9 cellular contexts compared by ENCODE assay signal in the genomic region with DNA sequence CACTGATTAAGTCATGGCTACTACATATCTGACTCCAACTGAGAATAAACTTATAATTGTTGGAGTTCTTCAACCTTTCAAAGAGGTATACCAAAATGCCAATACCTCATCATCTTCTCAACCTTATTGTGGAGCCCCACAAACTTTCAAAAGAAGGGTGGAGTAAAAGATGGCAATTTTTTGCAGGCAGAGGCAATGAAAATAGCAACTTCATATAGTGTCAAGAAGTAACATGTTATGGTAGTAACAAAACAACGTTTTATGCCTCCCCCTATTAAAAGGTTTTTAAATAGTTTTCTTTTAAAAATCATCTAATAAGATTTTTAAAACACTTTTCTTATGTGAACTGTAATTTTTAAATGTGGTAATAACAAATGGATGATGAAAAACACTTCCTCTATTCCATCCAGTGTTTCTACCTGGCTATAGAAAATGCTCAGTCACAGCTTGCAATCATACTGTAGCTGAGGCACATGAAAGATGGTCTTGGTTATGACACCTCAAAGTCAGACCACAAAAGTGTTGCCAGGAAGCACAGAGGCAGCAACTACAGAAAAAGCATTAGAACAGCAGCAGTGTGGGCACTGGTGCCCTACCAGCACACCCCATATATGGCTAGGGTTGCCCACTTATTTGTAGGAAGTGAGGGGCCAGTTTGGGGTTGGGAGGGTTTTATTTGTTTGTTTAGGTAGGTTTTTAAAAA. TPM values are rescaled to one million over a fixed set of nuclear protein-coding genes. Genes with fewer than 3 reads are reported as not detected.
DNase-seq lines count a peak whose midpoint lies in the region; ATAC-seq and TF ChIP-seq lines count a peak whose summit lies in the region.
"Had no signal": no experiment of that assay in that cellular context is flagged by ENCODE, and none has a peak within 500 bp of the region (broad histone marks: within the 10 kb centered on the region; RNA-seq: fewer than 3 reads in every experiment).

No MANE protein-coding gene starts in this region.

- TF ChIP-seq POLR2A in NB4 (IDR thresholded peaks at IDR 0.05; ENCODE audit: extremely low read depth, insufficient read length): no peak

- no peaks in the 10 kb centered on the region for H3K27me3 Mint-ChIP-seq in activated naive CD8-positive, alpha-beta T cell treated with anti-CD3 and anti-CD28 coated beads for 36 hours

- H3K9me3 ChIP-seq in WERI-Rb-1 (ENCODE audit: severe bottlenecking): no peaks in the 10 kb centered on the region

- H3K4me1 Mint-ChIP-seq in activated naive CD8-positive, alpha-beta T cell treated with anti-CD3 and anti-CD28 coated beads for 36 hours: peaks cover 54% of the 10 kb centered on the region

- H3K4me3 Mint-ChIP-seq in activated naive CD8-positive, alpha-beta T cell treated with anti-CD3 and anti-CD28 coated beads for 36 hours: no peak overlapping the region

- no peaks in the 10 kb centered on the region for H3K27me3 ChIP-seq in WERI-Rb-1 (ENCODE audit: insufficient read depth, low read depth, severe bottlenecking)

- no peaks in the 10 kb centered on the region for H3K9me3 Mint-ChIP-seq in activated naive CD8-positive, alpha-beta T cell treated with anti-CD3 and anti-CD28 coated beads for 36 hours

- TF ChIP-seq CTCF in NB4 (IDR thresholded peaks at IDR 0.05; ENCODE audit: low read depth, low read length) (no peak), WERI-Rb-1 (IDR thresholded peaks at IDR 0.05; ENCODE audit: low read depth, low read length) (no peak)

- ATAC-seq in GM18858 (IDR thresholded peaks at IDR 0.05; ENCODE audit: unreplicated experiment) (peak; percentile 99), HG02571 (IDR thresholded peaks at IDR 0.05; ENCODE audit: unreplicated experiment) (peak; percentile 97)

- no peaks in the 10 kb centered on the region for H3K36me3 ChIP-seq in WERI-Rb-1

- H3K36me3 Mint-ChIP-seq in activated naive CD8-positive, alpha-beta T cell treated with anti-CD3 and anti-CD28 coated beads for 36 hours: peaks cover 1% of the 10 kb centered on the region

- no peak overlapping the region for H3K4me3 ChIP-seq in NB4 (ENCODE audit: low read depth, low read length)
- no peak overlapping the region for H3K4me3 ChIP-seq in WERI-Rb-1 (ENCODE audit: low read depth, low read length)

- peak overlapping the region; percentile 77 for H3K27ac Mint-ChIP-seq in activated naive CD8-positive, alpha-beta T cell treated with anti-CD3 and anti-CD28 coated beads for 36 hours

- DNase-seq in NB4 (ENCODE audit: low read depth): peak; percentile 79
- peak; percentile 33 for DNase-seq in activated naive CD8-positive, alpha-beta T cell treated with anti-CD3 and anti-CD28 coated beads for 36 hours
- DNase-seq in stimulated activated CD8-positive, alpha-beta memory T cell treated with anti-CD3 and anti-CD28 coated beads, Interleukin-4, amount 100 ng/mL, for 48 hours: peak; percentile 58
- DNase-seq in amygdala (lab: John Stamatoyannopoulos, UW): no peak
- DNase-seq in NCI-H2171 (lab: John Stamatoyannopoulos, UW): no peak
- no peak for DNase-seq in WERI-Rb-1

- H3K27ac ChIP-seq in WERI-Rb-1: no peak overlapping the region
- H3K27ac ChIP-seq: VCaP had no signal

RNA-seq across cellular contexts. Expression of a gene that starts 7.0 kb away (rescaled TPM):
- total RNA-seq in activated naive CD8-positive, alpha-beta T cell treated with anti-CD3 and anti-CD28 coated beads for 36 hours: 10 to 100 TPM; 58.6 to 63.4 TPM

Comparison
In these comparisons a context has a peak if more than half of its experiments do, and no peak if none do; other contexts are left out.
1. DNase-seq: peak in NB4 (single experiment), activated naive CD8-positive, alpha-beta T cell treated with anti-CD3 and anti-CD28 coated beads for 36 hours (single experiment) and stimulated activated CD8-positive, alpha-beta memory T cell treated with anti-CD3 and anti-CD28 coated beads, Interleukin-4, amount 100 ng/mL, for 48 hours (single experiment); none in amygdala (0 of 56), NCI-H2171 (single experiment) and WERI-Rb-1 (single experiment).